Comparison of ENCODE assay signal across 18 cellular contexts in genomic region chr12:3633396-3633795, GRCh38.
DNase-seq lines count a peak whose midpoint lies in the region; ATAC-seq and TF ChIP-seq lines count a peak whose summit lies in the region.
"Had no signal": no experiment of that assay in that cellular context is flagged by ENCODE, and none has a peak within 500 bp of the region (broad histone marks: within the 10 kb centered on the region; RNA-seq: fewer than 3 reads in every experiment).

No MANE protein-coding gene starts in this region.

- peaks cover 69% of the 10 kb centered on the region for H3K36me3 ChIP-seq in BLaER1
- H3K36me3 ChIP-seq in WERI-Rb-1 = no peaks in the 10 kb centered on the region

- peak overlapping the region; percentile 82 for H3K4me2 ChIP-seq in BLaER1
- H3K4me2 ChIP-seq: A549 had no signal

- H3K9ac ChIP-seq in BLaER1 = no peak overlapping the region

- H3K4me1 ChIP-seq in BLaER1 (peaks cover 65% of the 10 kb centered on the region), foreskin keratinocyte (no peaks in the 10 kb centered on the region)
- H3K4me1 ChIP-seq: A549 had no signal

- ATAC-seq in stimulated activated effector memory CD8-positive, alpha-beta T cell treated with anti-CD3 and anti-CD28 coated beads, Interleukin-12 subunit alpha, Interleukin-12 subunit beta, amount 100 ng/mL, for 72 hours = no peak
- ATAC-seq in HG03571 (IDR thresholded peaks at IDR 0.05; ENCODE audit: unreplicated experiment) (no peak), foreskin keratinocyte (no peak)
- ATAC-seq: A549, GM12878, HepG2 had no signal

- H3K27me3 ChIP-seq in BLaER1 (no peaks in the 10 kb centered on the region), WERI-Rb-1 (ENCODE audit: insufficient read depth, low read depth, severe bottlenecking) (no peaks in the 10 kb centered on the region), foreskin keratinocyte (peaks cover 4% of the 10 kb centered on the region)

- no peaks in the 10 kb centered on the region for H3K9me3 ChIP-seq in BLaER1
- H3K9me3 ChIP-seq in WERI-Rb-1 (ENCODE audit: severe bottlenecking) = no peaks in the 10 kb centered on the region
- H3K9me3 ChIP-seq: A549 had no signal

- H3K4me3 Mint-ChIP-seq in stimulated activated effector memory CD8-positive, alpha-beta T cell treated with anti-CD3 and anti-CD28 coated beads, Interleukin-12 subunit alpha, Interleukin-12 subunit beta, amount 100 ng/mL, for 72 hours = no peak overlapping the region
- H3K4me3 Mint-ChIP-seq: CD8-positive, alpha-beta memory T cell; H9; IgD-negative memory B cell had no signal

- H4K20me1 ChIP-seq in BLaER1 = no peaks in the 10 kb centered on the region

- TF ChIP-seq CTCF in WERI-Rb-1 (IDR thresholded peaks at IDR 0.05; ENCODE audit: low read depth, low read length) = no peak
- no peak for TF ChIP-seq CTCF in foreskin keratinocyte (conservative IDR thresholded peaks at IDR 0.05)

- H3K9me3 Mint-ChIP-seq in stimulated activated effector memory CD8-positive, alpha-beta T cell treated with anti-CD3 and anti-CD28 coated beads, Interleukin-12 subunit alpha, Interleukin-12 subunit beta, amount 100 ng/mL, for 72 hours = no peaks in the 10 kb centered on the region
- H3K9me3 Mint-ChIP-seq: CD8-positive, alpha-beta memory T cell; H9; IgD-negative memory B cell had no signal

- peaks cover 56% of the 10 kb centered on the region for H3K36me3 Mint-ChIP-seq in stimulated activated effector memory CD8-positive, alpha-beta T cell treated with anti-CD3 and anti-CD28 coated beads, Interleukin-12 subunit alpha, Interleukin-12 subunit beta, amount 100 ng/mL, for 72 hours

- H3K4me3 ChIP-seq in BLaER1 = no peak overlapping the region
- no peak overlapping the region for H3K4me3 ChIP-seq in WERI-Rb-1 (ENCODE audit: low read depth, low read length)
- H3K4me3 ChIP-seq: A549, GM12878 had no signal

- H3K27ac Mint-ChIP-seq in stimulated activated effector memory CD8-positive, alpha-beta T cell treated with anti-CD3 and anti-CD28 coated beads, Interleukin-12 subunit alpha, Interleukin-12 subunit beta, amount 100 ng/mL, for 72 hours = peak overlapping the region; percentile 81
- H3K27ac Mint-ChIP-seq: H9, IgD-negative memory B cell had no signal

- H3K27ac ChIP-seq in BLaER1 (peak overlapping the region; percentile 50; the same call in 1 of the 2 replicates), WERI-Rb-1 (peak overlapping the region; percentile 57), foreskin keratinocyte (no peak overlapping the region)
- H3K27ac ChIP-seq: 22Rv1, A549 had no signal

- peaks cover 15% of the 10 kb centered on the region for H3K4me1 Mint-ChIP-seq in stimulated activated effector memory CD8-positive, alpha-beta T cell treated with anti-CD3 and anti-CD28 coated beads, Interleukin-12 subunit alpha, Interleukin-12 subunit beta, amount 100 ng/mL, for 72 hours
- H3K4me1 Mint-ChIP-seq: IgD-negative memory B cell had no signal

- DNase-seq in NCI-H82 (lab: John Stamatoyannopoulos, UW) (peak; percentile 83), NCI-H82 treated with DMSO at 0.1 percent for 48 hours (lab: John Stamatoyannopoulos, UW; ENCODE audit: unreplicated experiment) (no peak), WERI-Rb-1 (no peak), foreskin keratinocyte (no peak)
- no peak for DNase-seq in stimulated activated effector memory CD8-positive, alpha-beta T cell treated with anti-CD3 and anti-CD28 coated beads, Interleukin-12 subunit alpha, Interleukin-12 subunit beta, amount 100 ng/mL, for 72 hours (ENCODE audit: low spot score in 2 of 2)
- DNase-seq: AML-193; CD8-positive, alpha-beta memory T cell; COR-L47; DMS 273 treated with DMSO at 0.1 percent for 48 hours; DND-41; H9 had no signal
